9 cellular contexts compared by ENCODE assay signal in genomic region chr15:60370804-60371700, GRCh38. TPM values are rescaled to one million over a fixed set of nuclear protein-coding genes. Genes with fewer than 3 reads are reported as not detected.
A peak's percentile ranks its signal among the peaks of the same experiment; 100 is the strongest.
DNase-seq lines count a peak whose midpoint lies in the region; ATAC-seq and TF ChIP-seq lines count a peak whose summit lies in the region.
"Had no signal": no experiment of that assay in that cellular context is flagged by ENCODE, and none has a peak within 500 bp of the region (broad histone marks: within the 10 kb centered on the region; RNA-seq: fewer than 3 reads in every experiment).

No MANE protein-coding gene starts in this region.

- no peaks in the 10 kb centered on the region for H3K9me3 ChIP-seq in left ventricle myocardium inferior (replicated peaks)

- intact Hi-C loops in left ventricle myocardium inferior (cut with micrococcal nuclease) = no loop called here

- peak overlapping the region; percentile 75 for H3K4me3 Mint-ChIP-seq in HFFc6
- H3K4me3 Mint-ChIP-seq in activated T-cell treated with anti-CD3 and anti-CD28 coated beads, Interleukin-2, amount 50 U/mL, for 72 hours = peak overlapping the region in 1 of 2 donors; percentile 62
- H3K4me3 Mint-ChIP-seq: activated naive CD8-positive, alpha-beta T cell treated with anti-CD3 and anti-CD28 coated beads, Interleukin-2, amount 10 ng/mL, durations not matched to agents 7 days and 5 days had no signal

- peak overlapping the region; percentile 98 for H3K27ac ChIP-seq in ACC112 (ENCODE audit: low read depth, low read length)
- H3K27ac ChIP-seq in left ventricle myocardium inferior (replicated peaks) = peak overlapping the region; percentile 86

- peaks cover 60% of the 10 kb centered on the region for H3K36me3 ChIP-seq in ACC112 (ENCODE audit: insufficient read depth, low read length)
- H3K36me3 ChIP-seq in left ventricle myocardium inferior = peaks cover 13% of the 10 kb centered on the region

- no peak for ATAC-seq in activated T-cell treated with anti-CD3 and anti-CD28 coated beads, Interleukin-2, amount 50 U/mL, for 72 hours (replicated peaks in 1 of 2)

- peak overlapping the region; percentile 51 for H3K4me3 ChIP-seq in ACC112 (ENCODE audit: low read depth, low read length)
- peak overlapping the region; percentile 13 for H3K4me3 ChIP-seq in left ventricle myocardium inferior

- H3K4me1 Mint-ChIP-seq in HFFc6 (ENCODE audit: low read depth) = peaks cover 78% of the 10 kb centered on the region
- peaks cover 14% of the 10 kb centered on the region for H3K4me1 Mint-ChIP-seq in activated T-cell treated with anti-CD3 and anti-CD28 coated beads, Interleukin-2, amount 50 U/mL, for 72 hours (ENCODE audit: low read depth)

- H3K27me3 ChIP-seq in ACC112 (ENCODE audit: insufficient read depth, low read length) = no peaks in the 10 kb centered on the region
- H3K27me3 ChIP-seq in left ventricle myocardium inferior (ENCODE audit: low read depth) = no peaks in the 10 kb centered on the region

- DNase-seq in HFFc6 (peak; percentile 98), left ventricle myocardium inferior (peak; percentile 48), smooth muscle cell of the brain vasculature (ENCODE audit: low read depth, low spot score) (peak; percentile 97), iPS-NIHi11 (ENCODE audit: low spot score) (no peak), NCI-H146 treated with DMSO at 0.1 percent for 48 hours (lab: John Stamatoyannopoulos, UW; ENCODE audit: unreplicated experiment) (no peak), NOMO-1 treated with DMSO at 0.1 percent for 48 hours (lab: John Stamatoyannopoulos, UW; ENCODE audit: unreplicated experiment) (no peak)
- DNase-seq in activated T-cell treated with anti-CD3 and anti-CD28 coated beads, Interleukin-2, amount 50 U/mL, for 72 hours = no peak
- DNase-seq: activated naive CD8-positive, alpha-beta T cell treated with anti-CD3 and anti-CD28 coated beads, Interleukin-2, amount 10 ng/mL, durations not matched to agents 7 days and 5 days had no signal

- no peak overlapping the region for H2AFZ ChIP-seq in ACC112 (ENCODE audit: low read length, unreplicated experiment)

- peak overlapping the region; percentile 98 for H3K27ac Mint-ChIP-seq in HFFc6
- peak overlapping the region; percentile 34 for H3K27ac Mint-ChIP-seq in activated T-cell treated with anti-CD3 and anti-CD28 coated beads, Interleukin-2, amount 50 U/mL, for 72 hours
- H3K27ac Mint-ChIP-seq: activated naive CD8-positive, alpha-beta T cell treated with anti-CD3 and anti-CD28 coated beads, Interleukin-2, amount 10 ng/mL, durations not matched to agents 7 days and 5 days had no signal

- peaks cover 61% of the 10 kb centered on the region for H3K36me3 Mint-ChIP-seq in HFFc6 (ENCODE audit: low read depth)
- peaks cover 0 to 6% of the 10 kb centered on the region in 2 donors for H3K36me3 Mint-ChIP-seq in activated T-cell treated with anti-CD3 and anti-CD28 coated beads, Interleukin-2, amount 50 U/mL, for 72 hours (ENCODE audit: insufficient read depth in 2 of 2)

- H3K79me2 ChIP-seq in ACC112 (ENCODE audit: control insufficient read depth, insufficient read depth, low read length, unreplicated experiment) = peaks cover 62% of the 10 kb centered on the region

- peaks cover 37% of the 10 kb centered on the region for H3K27me3 Mint-ChIP-seq in HFFc6 (ENCODE audit: insufficient read depth)
- no peaks in the 10 kb centered on the region for H3K27me3 Mint-ChIP-seq in activated T-cell treated with anti-CD3 and anti-CD28 coated beads, Interleukin-2, amount 50 U/mL, for 72 hours (ENCODE audit: low read depth)
- H3K27me3 Mint-ChIP-seq: activated naive CD8-positive, alpha-beta T cell treated with anti-CD3 and anti-CD28 coated beads, Interleukin-2, amount 10 ng/mL, durations not matched to agents 7 days and 5 days had no signal

- TF ChIP-seq CTCF in HFFc6 (IDR thresholded peaks at IDR 0.05) (peak; percentile 28; the same call in 1 of the 2 replicates), left ventricle myocardium inferior (IDR thresholded peaks at IDR 0.05; ENCODE audit: borderline replicate concordance) (no peak)

- H3K4me1 ChIP-seq in ACC112 (ENCODE audit: control insufficient read depth, insufficient read depth, low read length, unreplicated experiment) (peaks cover 76% of the 10 kb centered on the region), left ventricle myocardium inferior (peaks cover 80% of the 10 kb centered on the region)

- H3K9me3 Mint-ChIP-seq in HFFc6 = no peaks in the 10 kb centered on the region
- no peaks in the 10 kb centered on the region for H3K9me3 Mint-ChIP-seq in activated T-cell treated with anti-CD3 and anti-CD28 coated beads, Interleukin-2, amount 50 U/mL, for 72 hours
- H3K9me3 Mint-ChIP-seq: activated naive CD8-positive, alpha-beta T cell treated with anti-CD3 and anti-CD28 coated beads, Interleukin-2, amount 10 ng/mL, durations not matched to agents 7 days and 5 days had no signal

RNA-seq across cellular contexts. Expression of gene ANXA2, which starts 26.7 kb away (rescaled TPM):
- total RNA-seq in HFFc6 (2021; fragmentation: NEBNext Ultra II Directional; extraction: Animal tissue kit (Norgen Biotek cat#: 25700)) = 1,000 to 10,000 TPM; 4,445 to 5,074 (median 4,643) TPM
- 10 to 100 TPM; 58.2 to 89.3 TPM for total RNA-seq in activated T-cell treated with anti-CD3 and anti-CD28 coated beads, Interleukin-2, amount 50 U/mL, for 72 hours
- total RNA-seq in left ventricle myocardium inferior = 123 TPM

Comparison
In these comparisons a context has a peak if more than half of its experiments do, and no peak if none do; other contexts are left out.
1. DNase-seq: peak in HFFc6 (single experiment), left ventricle myocardium inferior (single experiment) and smooth muscle cell of the brain vasculature (single experiment); none in activated T-cell treated with anti-CD3 and anti-CD28 coated beads, Interleukin-2, amount 50 U/mL, for 72 hours (0 of 2), iPS-NIHi11 (single experiment), NCI-H146 treated with DMSO at 0.1 percent for 48 hours (single experiment) and NOMO-1 treated with DMSO at 0.1 percent for 48 hours (single experiment).
2. RNA of gene ANXA2, which starts 26.7 kb away (total RNA-seq): 4,445 to 5,074 TPM in HFFc6; 123 TPM in left ventricle myocardium inferior (single experiment) and 58.2 to 89.3 TPM in activated T-cell treated with anti-CD3 and anti-CD28 coated beads, Interleukin-2, amount 50 U/mL, for 72 hours; every median in the first group is over 10 times any median in the second.